In genomic region chr11:1863352-1864215, GRCh38 we compare ENCODE assay signal across 8 cellular contexts. TPM values are rescaled to one million over a fixed set of nuclear protein-coding genes. Genes with fewer than 3 reads are reported as not detected.
DNase-seq lines count a peak whose midpoint lies in the region; ATAC-seq and TF ChIP-seq lines count a peak whose summit lies in the region.

No MANE protein-coding gene starts in this region.

- H2BK5ac ChIP-seq in IMR-90 (ENCODE audit: low read depth, low read length, poor library complexity, severe bottlenecking) = peak overlapping the region; percentile 26

- ATAC-seq in IMR-90 (ENCODE audit: low read depth) = peak; percentile 99
- ATAC-seq in activated CD4-positive, CD25-positive, alpha-beta regulatory T cell treated with anti-CD3 and anti-CD28 coated beads, Interleukin-2, amount 50 U/mL, for 24 hours = no peak

- DNase-seq in AG10803 (ENCODE audit: low read depth) = peak; percentile 86
- peak; percentile 86 for DNase-seq in IMR-90
- peak; percentile 80 for DNase-seq in mammary epithelial cell
- DNase-seq in kidney glomerular epithelial cell (lab: John Stamatoyannopoulos, UW) = peak; percentile 78
- no peak for DNase-seq in COR-L47 (lab: John Stamatoyannopoulos, UW)
- no peak for DNase-seq in GM10266 (ENCODE audit: extremely low spot score)

- peak overlapping the region; percentile 1; the same call in 2 of the 3 replicates for H2BK15ac ChIP-seq in IMR-90 (ENCODE audit: low read depth, low read length)

- H4K8ac ChIP-seq in IMR-90 (ENCODE audit: low read depth in 2 of 2, low read length in 2 of 2) = peak overlapping the region; percentile 40 to 79; a peak in 3 of 4 replicates

- peak overlapping the region; percentile 62; the same call in 1 of the 2 replicates for H3K14ac ChIP-seq in IMR-90 (replicated peaks; ENCODE audit: low read depth, low read length)

- in situ Hi-C loops in IMR-90 (cut with MboI; ENCODE audit: low sequenced_read_pairs) (no loop called here), mammary epithelial cell (cut with MboI; ENCODE audit: low sequenced_read_pairs in 2 of 2) (no loop called here)

- peak overlapping the region; percentile 98 for H2AK9ac ChIP-seq in IMR-90 (replicated peaks; ENCODE audit: low read depth, low read length, poor library complexity)

- H3K4ac ChIP-seq in IMR-90 (ENCODE audit: low read depth, low read length) = peak overlapping the region; percentile 78

- CTCF ChIA-PET in IMR-90 (lab: Yijun Ruan, JAX) = no interaction called here
- CTCF ChIA-PET in mammary epithelial cell (lab: Charles Lee; ENCODE audit: low non-redundant PET) = no interaction called here

- H2AFZ ChIP-seq in IMR-90 (replicated peaks; ENCODE audit: low read length, poor library complexity) (peak overlapping the region; percentile 91), mammary epithelial cell (ENCODE audit: low read depth, low read length) (peak overlapping the region; percentile 58)

- peak overlapping the region; percentile 82 for H2AK5ac ChIP-seq in IMR-90 (ENCODE audit: low read depth, low read length)

- no peak overlapping the region; the same call in 1 of the 2 replicates for H3K56ac ChIP-seq in IMR-90 (ENCODE audit: extremely low read depth, insufficient read depth, low read length)

- intact Hi-C loops in IMR-90 (cut with micrococcal nuclease) (no loop called here), mammary epithelial cell (cut with micrococcal nuclease) (no loop called here)

- H2BK20ac ChIP-seq in IMR-90 (ENCODE audit: low read depth, low read length) = peak overlapping the region; percentile 83

- peak overlapping the region; percentile 22; the same call in 1 of the 2 replicates for H3K18ac ChIP-seq in IMR-90 (ENCODE audit: low read depth, low read length)

- POLR2A ChIA-PET in IMR-90 (lab: Charles Lee; ENCODE audit: unreplicated experiment) = no interaction called here

- H3K36me3 ChIP-seq in IMR-90 (ENCODE audit: control insufficient read depth, insufficient read depth, low read length) (no peaks in the 10 kb centered on the region), mammary epithelial cell (ENCODE audit: insufficient read depth, low read length) (no peaks in the 10 kb centered on the region)

- no peaks in the 10 kb centered on the region for H3K79me2 ChIP-seq in mammary epithelial cell (ENCODE audit: insufficient read depth, low read length)

- peaks cover 4% of the 10 kb centered on the region for H3K9me1 ChIP-seq in IMR-90 (ENCODE audit: insufficient read depth, low read length)

- H3K79me1 ChIP-seq in IMR-90 (ENCODE audit: low read depth in 1 of 2, low read length in 2 of 2) = no peaks in the 10 kb centered on the region

- TF ChIP-seq CTCF in AG10803 (conservative IDR thresholded peaks at IDR 0.05; ENCODE audit: low read length) = no peak
- TF ChIP-seq CTCF in IMR-90 (conservative IDR thresholded peaks at IDR 0.05; ENCODE audit: low read depth, low read length) = no peak
- TF ChIP-seq CTCF in mammary epithelial cell (conservative IDR thresholded peaks at IDR 0.05 in 1 of 2, IDR thresholded peaks at IDR 0.05 in 1 of 2; ENCODE audit: extremely low read depth in 1 of 2, insufficient read depth in 1 of 2, low read depth in 1 of 2, low read length in 2 of 2) = no peak
- no peak for TF ChIP-seq CTCF in GM10266 (IDR thresholded peaks at IDR 0.05; ENCODE audit: control insufficient read depth, insufficient read depth, low read depth, missing control alignments)

- peak overlapping the region; percentile 69; the same call in 1 of the 2 replicates for H4K5ac ChIP-seq in IMR-90 (ENCODE audit: low read depth, low read length)

- peak overlapping the region; percentile 43; the same call in 1 of the 2 replicates for H3K4me2 ChIP-seq in IMR-90 (ENCODE audit: low read depth, low read length)
- H3K4me2 ChIP-seq in mammary epithelial cell (ENCODE audit: insufficient read depth, low read depth, low read length) = peak overlapping the region; percentile 38

- no TSS peak for BruUV-seq in IMR-90 (replicated peaks; lab: Mats Ljungman, UMichigan)
- BruUV-seq in mammary epithelial cell (replicated peaks; lab: Mats Ljungman, UMichigan) = no TSS peak

- peaks cover 14% of the 10 kb centered on the region for H3K4me1 ChIP-seq in IMR-90 (ENCODE audit: control insufficient read depth, insufficient read depth, low read length)
- peaks cover 22% of the 10 kb centered on the region for H3K4me1 ChIP-seq in mammary epithelial cell (ENCODE audit: insufficient read depth, low read length)

- H2BK120ac ChIP-seq in IMR-90 (ENCODE audit: low read depth, low read length) = peak overlapping the region; percentile 90

- H3K9ac ChIP-seq in IMR-90 (ENCODE audit: low read depth, low read length) (no peak overlapping the region; the same call in 1 of the 2 replicates), mammary epithelial cell (ENCODE audit: insufficient read depth, low read length) (no peak overlapping the region)

- H3K27me3 ChIP-seq in IMR-90 (ENCODE audit: control insufficient read depth, insufficient read depth, low read length) (peaks cover 15% of the 10 kb centered on the region), mammary epithelial cell (ENCODE audit: insufficient read depth, low read length) (no peaks in the 10 kb centered on the region)

- WGBS in IMR-90 (ENCODE audit: extremely low coverage in 2 of 2, insufficient read length in 1 of 2), 2 experiments = 70% methylated on average over 7 of the region's 27 CpGs; no CpG with 5 or more reads in 1 of the 2 experiments
- WGBS in mammary epithelial cell (ENCODE audit: low coverage, missing lambda C conversion rate) = 12% methylated on average over 18 of the region's 27 CpGs

- peak overlapping the region; percentile 24 for H3K4me3 ChIP-seq in AG10803 (ENCODE audit: low read length)
- no peak overlapping the region for H3K4me3 ChIP-seq in IMR-90 (ENCODE audit: insufficient read depth, low read depth, low read length)
- H3K4me3 ChIP-seq in mammary epithelial cell (replicated peaks in 1 of 3; ENCODE audit: insufficient read depth in 1 of 3, low read depth in 2 of 3, low read length in 3 of 3) = no peak overlapping the region
- H3K4me3 ChIP-seq in skin epidermis = peak overlapping the region in 1 of 7 experiments; percentile 18

- no peak for TF ChIP-seq POLR2A in IMR-90 (IDR thresholded peaks at IDR 0.05; ENCODE audit: low read depth, low read length)

- dilution Hi-C loops in IMR-90 (cut with HindIII; ENCODE audit: low sequenced_read_pairs, unreplicated experiment) = no loop called here
- dilution Hi-C loops in mammary epithelial cell (cut with HindIII; ENCODE audit: low sequenced_read_pairs) = no loop called here

- H3K27ac ChIP-seq in IMR-90 (ENCODE audit: insufficient read depth, low read length) (peak overlapping the region; percentile 25; the same call in 1 of the 2 replicates), mammary epithelial cell (ENCODE audit: insufficient read depth, low read depth, low read length) (no peak overlapping the region), skin epidermis (peak overlapping the region in 20 of 21 experiments; percentile 32 to 85 (median 69))

- no peak overlapping the region for H3K23ac ChIP-seq in IMR-90 (ENCODE audit: low read depth, low read length)

- H4K91ac ChIP-seq in IMR-90 (ENCODE audit: insufficient read depth, low read depth, low read length) = peak overlapping the region; percentile 89

- H3K9me3 ChIP-seq in IMR-90 (ENCODE audit: control insufficient read depth, insufficient read depth, low read length) = no peaks in the 10 kb centered on the region
- H3K9me3 ChIP-seq in mammary epithelial cell (replicated peaks; ENCODE audit: insufficient read depth, low read length) = no peaks in the 10 kb centered on the region

- no peak for TF ChIP-seq RAD21 in IMR-90 (IDR thresholded peaks at IDR 0.05; ENCODE audit: low read length)

- H4K20me1 ChIP-seq in IMR-90 (ENCODE audit: insufficient read depth, low read length) (no peaks in the 10 kb centered on the region), mammary epithelial cell (ENCODE audit: insufficient read depth, low read length) (no peaks in the 10 kb centered on the region)

TF ChIP-seq in IMR-90, 13 proteins besides CTCF, POLR2A, EP300 and RAD21 (continues in another document):
- TF ChIP-seq MAZ (IDR thresholded peaks at IDR 0.05; ENCODE audit: borderline replicate concordance, low read depth, low read length) (peak; percentile 79), BHLHE40 (IDR thresholded peaks at IDR 0.05; ENCODE audit: low read depth, low read length) (0 out of 2 replicates have a peak, but pooled peaks have one; percentile 19), FOS (IDR thresholded peaks at IDR 0.05; ENCODE audit: low read depth, low read length) (peak; percentile 98)

RNA-seq across cellular contexts. Expression of gene LSP1, which starts 10.7 kb away (rescaled TPM):
- not detected in 2 replicates for total RNA-seq in IMR-90 (2012; rRNA removed)
- polyA plus RNA-seq in IMR-90 (2012; rRNA removed) = 0.11 TPM in 1 of 2 replicates, not detected in the other
- 0.04 and 0.13 TPM in 2 replicates for polyA plus RNA-seq in IMR-90 (2012; cell fraction: cytosol; rRNA removed)
- polyA plus RNA-seq in IMR-90 (2012; cell fraction: nucleus; rRNA removed; ENCODE audit: low replicate concordance) = 0.48 TPM in 1 of 2 replicates, not detected in the other
- 1 to 10 TPM in 1 of 2 donors, under 1 TPM in 1; 0.17 to 2.0 TPM for total RNA-seq in mammary epithelial cell
- not detected for polyA plus RNA-seq in mammary epithelial cell
- polyA minus RNA-seq in mammary epithelial cell = not detected

RNA-seq across cellular contexts. Expression of gene TNNI2, which starts 24.8 kb away (rescaled TPM):
- total RNA-seq in IMR-90 (2012; rRNA removed) (not detected in 2 replicates), mammary epithelial cell (10 to 100 TPM in 1 of 2 donors, 1 to 10 TPM in 1; 8.8 to 44.7 TPM)
- polyA plus RNA-seq in IMR-90 (2012; rRNA removed) (not detected in 2 replicates), mammary epithelial cell (34.8 TPM)
- polyA plus RNA-seq in IMR-90 (2012; cell fraction: cytosol; rRNA removed) = not detected in 2 replicates
- 0.25 TPM in 1 of 2 replicates, not detected in the other for polyA plus RNA-seq in IMR-90 (2012; cell fraction: nucleus; rRNA removed; ENCODE audit: low replicate concordance)
- polyA minus RNA-seq in mammary epithelial cell = 4.3 TPM

RNA-seq across cellular contexts. Expression of gene PRR33, which starts 28.1 kb away (rescaled TPM):
- total RNA-seq in IMR-90 (2012; rRNA removed) (not detected in 2 replicates), mammary epithelial cell (not detected)
- polyA plus RNA-seq in IMR-90 (2012; rRNA removed) (not detected in 2 replicates), mammary epithelial cell (not detected)
- not detected in 2 replicates for polyA plus RNA-seq in IMR-90 (2012; cell fraction: cytosol; rRNA removed)
- not detected in 2 replicates for polyA plus RNA-seq in IMR-90 (2012; cell fraction: nucleus; rRNA removed; ENCODE audit: low replicate concordance)
- not detected for polyA minus RNA-seq in mammary epithelial cell

RNA-seq across cellular contexts. Expression of gene SYT8, which starts 28.8 kb away (rescaled TPM):
- not detected in 2 replicates for total RNA-seq in IMR-90 (2012; rRNA removed)
- polyA plus RNA-seq in IMR-90 (2012; rRNA removed) = not detected in 2 replicates
- not detected in 2 replicates for polyA plus RNA-seq in IMR-90 (2012; cell fraction: cytosol; rRNA removed)
- 0.32 TPM in 1 of 2 replicates, not detected in the other for polyA plus RNA-seq in IMR-90 (2012; cell fraction: nucleus; rRNA removed; ENCODE audit: low replicate concordance)
- total RNA-seq in mammary epithelial cell = 100 to 1,000 TPM; 103 to 209 TPM
- polyA plus RNA-seq in mammary epithelial cell = 57.2 TPM
- polyA minus RNA-seq in mammary epithelial cell = 4.9 TPM

RNA-seq across cellular contexts. Expression of gene TNNT3, which starts 55.9 kb away (rescaled TPM):
- not detected in 2 replicates for total RNA-seq in IMR-90 (2012; rRNA removed)
- polyA plus RNA-seq in IMR-90 (2012; rRNA removed) = not detected in 2 replicates
- not detected in 2 replicates for polyA plus RNA-seq in IMR-90 (2012; cell fraction: cytosol; rRNA removed)
- polyA plus RNA-seq in IMR-90 (2012; cell fraction: nucleus; rRNA removed; ENCODE audit: low replicate concordance) = not detected in 2 replicates
- not detected for total RNA-seq in mammary epithelial cell
- polyA plus RNA-seq in mammary epithelial cell = not detected
- polyA minus RNA-seq in mammary epithelial cell = not detected

Comparison
In these comparisons a context has a peak if more than half of its experiments do, and no peak if none do; other contexts are left out.
1. DNase-seq: peak in AG10803 (single experiment), IMR-90 (single experiment), mammary epithelial cell (single experiment) and kidney glomerular epithelial cell (single experiment); none in COR-L47 (single experiment) and GM10266 (single experiment).